In genomic region chr18:2699001-2699400, GRCh38 we compare ENCODE assay signal across 1 cellular context.
TF ChIP-seq lines count a peak whose summit lies in the region.

No MANE protein-coding gene starts in this region.

TF ChIP-seq in HepG2, 621 proteins besides CTCF, POLR2A, EP300 and RAD21:
- peak; percentile 74 for TF ChIP-seq ZNF629 (CRISPR knock-in tag; conservative IDR thresholded peaks at IDR 0.05)
- no peak for TF ChIP-seq ZBTB34 (CRISPR knock-in tag; IDR thresholded peaks at IDR 0.05)
- TF ChIP-seq ZNF10 (CRISPR knock-in tag; IDR thresholded peaks at IDR 0.05; ENCODE audit: borderline replicate concordance, low read depth), result no peak
